In genomic region chr6:28089054-28089453, GRCh38 we compare ENCODE assay signal across 1 cellular context.
TF ChIP-seq lines count a peak whose summit lies in the region.

No MANE protein-coding gene starts in this region.

TF ChIP-seq in K562, 482 proteins besides CTCF, POLR2A, EP300 and RAD21 (continues in another document):
- TF ChIP-seq ZNF280B (CRISPR knock-in tag; IDR thresholded peaks at IDR 0.05) (peak; percentile 88), SOX6 (IDR thresholded peaks at IDR 0.05) (0 out of 2 replicates have a peak, but pooled peaks have one; percentile 35), DNMT1 (IDR thresholded peaks at IDR 0.05) (no peak), KAT7 (CRISPR knock-in tag; IDR thresholded peaks at IDR 0.05; ENCODE audit: borderline replicate concordance) (no peak), ZNF280A (IDR thresholded peaks at IDR 0.05; ENCODE audit: low read depth, partially characterized antibody) (peak; percentile 97), ZBTB34 (CRISPR knock-in tag; IDR thresholded peaks at IDR 0.05) (no peak), SIRT6 (IDR thresholded peaks at IDR 0.05; ENCODE audit: low read depth, low read length) (no peak), ZNF449 (CRISPR knock-in tag; IDR thresholded peaks at IDR 0.05) (no peak), CHD2 (IDR thresholded peaks at IDR 0.05; ENCODE audit: low read depth, low read length) (no peak), MEIS2 (IDR thresholded peaks at IDR 0.05; ENCODE audit: partially characterized antibody) (no peak), NELFE (IDR thresholded peaks at IDR 0.05; ENCODE audit: insufficient read depth, insufficient read length) (no peak), TEAD4 (IDR thresholded peaks at IDR 0.05; ENCODE audit: low read length) (peak; percentile 31; the same call in 1 of the 2 replicates), TEAD4 (CRISPR knock-in tag; IDR thresholded peaks at IDR 0.05; ENCODE audit: borderline replicate concordance) (no peak), SIX5 (IDR thresholded peaks at IDR 0.05; ENCODE audit: borderline replicate concordance in 1 of 2, insufficient read depth in 1 of 2, low read depth in 1 of 2, low read length in 2 of 2) (no peak), HLTF (IDR thresholded peaks at IDR 0.05) (no peak), NR4A1 (CRISPR knock-in tag; IDR thresholded peaks at IDR 0.05) (no peak), NR4A1 (tag; IDR thresholded peaks at IDR 0.05) (no peak), TRIM28 (IDR thresholded peaks at IDR 0.05) (peak; percentile 98), XRCC3 (IDR thresholded peaks at IDR 0.05) (peak; percentile 88), ZNF444 (CRISPR knock-in tag; IDR thresholded peaks at IDR 0.05) (no peak), CBX3 (IDR thresholded peaks at IDR 0.05; ENCODE audit: borderline replicate concordance in 1 of 2, low read length in 2 of 2) (peak in 1 of 2 experiments; percentile 96; a peak in 2 of 3 replicates), L3MBTL2 (IDR thresholded peaks at IDR 0.05) (no peak), ZBTB33 (CRISPR knock-in tag; IDR thresholded peaks at IDR 0.05) (no peak), ARID1B (IDR thresholded peaks at IDR 0.05) (no peak), UBTF (IDR thresholded peaks at IDR 0.05; ENCODE audit: borderline replicate concordance in 1 of 2, low read depth in 2 of 2, low read length in 2 of 2) (no peak), ZEB2 (IDR thresholded peaks at IDR 0.05) (peak; percentile 68; the same call in 1 of the 2 replicates), PTTG1 (tag; IDR thresholded peaks at IDR 0.05; ENCODE audit: low read depth) (no peak), TAF7 (tag; IDR thresholded peaks at IDR 0.05) (no peak), KLF10 (CRISPR knock-in tag; IDR thresholded peaks at IDR 0.05) (no peak), ZNF75A (CRISPR knock-in tag; IDR thresholded peaks at IDR 0.05) (peak; percentile 99), ZNF384 (IDR thresholded peaks at IDR 0.05; ENCODE audit: low read depth, low read length) (no peak), NFE2L1 (tag; IDR thresholded peaks at IDR 0.05; ENCODE audit: borderline replicate concordance, low read depth) (no peak), NRF1 (conservative IDR thresholded peaks at IDR 0.05 in 1 of 2, IDR thresholded peaks at IDR 0.05 in 1 of 2) (no peak), JUN (IDR thresholded peaks at IDR 0.05; ENCODE audit: borderline replicate concordance, low read depth, low read length) (0 out of 2 replicates have a peak, but pooled peaks have one; percentile 40), JUN (CRISPR knock-in tag; IDR thresholded peaks at IDR 0.05; ENCODE audit: borderline replicate concordance) (no peak), PHF20 (IDR thresholded peaks at IDR 0.05; ENCODE audit: partially characterized antibody) (no peak), CBX5 (IDR thresholded peaks at IDR 0.05; ENCODE audit: borderline replicate concordance, low read depth) (peak; percentile 90), ZNF239 (CRISPR knock-in tag; IDR thresholded peaks at IDR 0.05) (no peak), MTA1 (IDR thresholded peaks at IDR 0.05; ENCODE audit: borderline replicate concordance) (0 out of 2 replicates have a peak, but pooled peaks have one; percentile 22)
- TF ChIP-seq, protein P1, sequence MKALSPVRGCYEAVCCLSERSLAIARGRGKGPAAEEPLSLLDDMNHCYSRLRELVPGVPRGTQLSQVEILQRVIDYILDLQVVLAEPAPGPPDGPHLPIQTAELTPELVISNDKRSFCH (CRISPR knock-in tag; IDR thresholded peaks at IDR 0.05), result no peak
- TF ChIP-seq, protein P1 (tag; IDR thresholded peaks at IDR 0.05), result no peak
- TF ChIP-seq, protein P2, sequence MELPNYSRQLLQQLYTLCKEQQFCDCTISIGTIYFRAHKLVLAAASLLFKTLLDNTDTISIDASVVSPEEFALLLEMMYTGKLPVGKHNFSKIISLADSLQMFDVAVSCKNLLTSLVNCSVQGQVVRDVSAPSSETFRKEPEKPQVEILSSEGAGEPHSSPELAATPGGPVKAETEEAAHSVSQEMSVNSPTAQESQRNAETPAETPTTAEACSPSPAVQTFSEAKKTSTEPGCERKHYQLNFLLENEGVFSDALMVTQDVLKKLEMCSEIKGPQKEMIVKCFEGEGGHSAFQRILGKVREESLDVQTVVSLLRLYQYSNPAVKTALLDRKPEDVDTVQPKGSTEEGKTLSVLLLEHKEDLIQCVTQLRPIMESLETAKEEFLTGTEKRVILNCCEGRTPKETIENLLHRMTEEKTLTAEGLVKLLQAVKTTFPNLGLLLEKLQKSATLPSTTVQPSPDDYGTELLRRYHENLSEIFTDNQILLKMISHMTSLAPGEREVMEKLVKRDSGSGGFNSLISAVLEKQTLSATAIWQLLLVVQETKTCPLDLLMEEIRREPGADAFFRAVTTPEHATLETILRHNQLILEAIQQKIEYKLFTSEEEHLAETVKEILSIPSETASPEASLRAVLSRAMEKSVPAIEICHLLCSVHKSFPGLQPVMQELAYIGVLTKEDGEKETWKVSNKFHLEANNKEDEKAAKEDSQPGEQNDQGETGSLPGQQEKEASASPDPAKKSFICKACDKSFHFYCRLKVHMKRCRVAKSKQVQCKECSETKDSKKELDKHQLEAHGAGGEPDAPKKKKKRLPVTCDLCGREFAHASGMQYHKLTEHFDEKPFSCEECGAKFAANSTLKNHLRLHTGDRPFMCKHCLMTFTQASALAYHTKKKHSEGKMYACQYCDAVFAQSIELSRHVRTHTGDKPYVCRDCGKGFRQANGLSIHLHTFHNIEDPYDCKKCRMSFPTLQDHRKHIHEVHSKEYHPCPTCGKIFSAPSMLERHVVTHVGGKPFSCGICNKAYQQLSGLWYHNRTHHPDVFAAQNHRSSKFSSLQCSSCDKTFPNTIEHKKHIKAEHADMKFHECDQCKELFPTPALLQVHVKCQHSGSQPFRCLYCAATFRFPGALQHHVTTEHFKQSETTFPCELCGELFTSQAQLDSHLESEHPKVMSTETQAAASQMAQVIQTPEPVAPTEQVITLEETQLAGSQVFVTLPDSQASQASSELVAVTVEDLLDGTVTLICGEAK (IDR thresholded peaks at IDR 0.05), result peak; percentile 46; the same call in 1 of the 2 replicates
- TF ChIP-seq, protein P2 (CRISPR knock-in tag; IDR thresholded peaks at IDR 0.05), result no peak
- TF ChIP-seq, protein P3, sequence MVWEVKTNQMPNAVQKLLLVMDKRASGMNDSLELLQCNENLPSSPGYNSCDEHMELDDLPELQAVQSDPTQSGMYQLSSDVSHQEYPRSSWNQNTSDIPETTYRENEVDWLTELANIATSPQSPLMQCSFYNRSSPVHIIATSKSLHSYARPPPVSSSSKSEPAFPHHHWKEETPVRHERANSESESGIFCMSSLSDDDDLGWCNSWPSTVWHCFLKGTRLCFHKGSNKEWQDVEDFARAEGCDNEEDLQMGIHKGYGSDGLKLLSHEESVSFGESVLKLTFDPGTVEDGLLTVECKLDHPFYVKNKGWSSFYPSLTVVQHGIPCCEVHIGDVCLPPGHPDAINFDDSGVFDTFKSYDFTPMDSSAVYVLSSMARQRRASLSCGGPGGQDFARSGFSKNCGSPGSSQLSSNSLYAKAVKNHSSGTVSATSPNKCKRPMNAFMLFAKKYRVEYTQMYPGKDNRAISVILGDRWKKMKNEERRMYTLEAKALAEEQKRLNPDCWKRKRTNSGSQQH (CRISPR knock-in tag; IDR thresholded peaks at IDR 0.05), result no peak
